Comparison of ENCODE assay signal across 17 cellular contexts in genomic region chr9:72932669-72933068, GRCh38. TPM values are rescaled to one million over a fixed set of nuclear protein-coding genes. Genes with fewer than 3 reads are reported as not detected.
"Had no signal": no experiment of that assay in that cellular context is flagged by ENCODE, and none has a peak within 500 bp of the region (broad histone marks: within the 10 kb centered on the region; RNA-seq: fewer than 3 reads in every experiment).

No MANE protein-coding gene starts in this region.

- DNase-seq: activated CD4-positive, alpha-beta memory T cell treated with anti-CD3 and anti-CD28 coated beads for 36 hours; activated CD4-positive, alpha-beta T cell treated with anti-CD3 and anti-CD28 coated beads for 4 hours; activated gamma-delta T cell treated with Interleukin-2 at 50 U/mL for 16 hours; activated T-cell treated with anti-CD3 and anti-CD28 coated beads for 4 hours; amygdala; body of pancreas; caudate nucleus; head of caudate nucleus; left lung; mammary epithelial cell; naive thymus-derived CD8-positive, alpha-beta T cell; pancreas; stimulated activated naive B cell treated with anti-CD40 and anti-IgM and Interleukin-4, amounts not matched to agents 10 μg/mL and 1 μg/mL and 100 μg/mL, for 72 hours had no signal

- H3K4me3 ChIP-seq: body of pancreas, left lung, pancreas, thoracic aorta had no signal

- H3K9me3 ChIP-seq: body of pancreas, left lung, pancreas, thoracic aorta had no signal

- FAIRE-seq: frontal cortex, pancreas had no signal

- H3K27me3 ChIP-seq: body of pancreas, left lung, pancreas had no signal

- H3K27ac ChIP-seq: left lung, pancreas, thoracic aorta had no signal

- H3K36me3 ChIP-seq: left lung, thoracic aorta had no signal

RNA-seq across cellular contexts. Expression of gene ALDH1A1, which starts 20.2 kb away (rescaled TPM):
- total RNA-seq: activated CD4-positive, alpha-beta memory T cell treated with anti-CD3 and anti-CD28 coated beads for 36 hours; activated T-helper 1 cell treated with anti-CD3 and anti-CD28 coated beads, Interleukin-12 subunit alpha, Interleukin-12 subunit beta, Interleukin-2, Interleukin-4 antibody, amounts not matched to agents 30 ng/mL and 10 ng/mL and 1 ng/mL, durations not matched to agents 14 hours and 24 hours and 36 hours; T-helper 2 cell treated with Interferon-gamma antibody and Interleukin-4, amounts not matched to agents 100 ng/mL and 5 ng/mL, for 36 hours had no signal
